ENCODE assay signal across 9 cellular contexts in genomic region chr6:15512126-15512525, GRCh38.
DNase-seq lines count a peak whose midpoint lies in the region; ATAC-seq, FAIRE-seq and TF ChIP-seq lines count a peak whose summit lies in the region.
"Had no signal": no experiment of that assay in that cellular context is flagged by ENCODE, and none has a peak within 500 bp of the region (broad histone marks: within the 10 kb centered on the region; RNA-seq: fewer than 3 reads in every experiment).

No MANE protein-coding gene starts in this region.

- H3K9me3 ChIP-seq in right atrium auricular region: no peaks in the 10 kb centered on the region

- H3K4me1 ChIP-seq in right atrium auricular region: peaks cover 0 to 22% of the 10 kb centered on the region in 2 donors

- intact Hi-C loops in natural killer cell (cut with micrococcal nuclease): no loop called here

- H3K4me1 Mint-ChIP-seq in natural killer cell (peaks cover 34 to 56% of the 10 kb centered on the region in 2 donors), WTC11 (peaks cover 27% of the 10 kb centered on the region)
- H3K4me1 Mint-ChIP-seq in natural killer cell treated with Interleukin-12 subunit alpha and Interleukin-12 subunit beta and Interleukin-15 and Interleukin-18, amount 100 ng/mL, for 72 hours (ENCODE audit: low read depth in 2 of 2): peaks cover 17 to 27% of the 10 kb centered on the region in 2 donors

- H3K36me3 Mint-ChIP-seq in natural killer cell (peaks cover 6% of the 10 kb centered on the region), WTC11 (peaks cover 86% of the 10 kb centered on the region)
- peaks cover 10% of the 10 kb centered on the region for H3K36me3 Mint-ChIP-seq in natural killer cell treated with Interleukin-12 subunit alpha and Interleukin-12 subunit beta and Interleukin-15 and Interleukin-18, amount 100 ng/mL, for 72 hours

- DNase-seq in natural killer cell: no peak
- DNase-seq in natural killer cell treated with Interleukin-12 subunit alpha and Interleukin-12 subunit beta and Interleukin-15 and Interleukin-18, amount 100 ng/mL, for 72 hours (ENCODE audit: low spot score): no peak
- DNase-seq in WTC11 (ENCODE audit: low spot score): no peak
- DNase-seq in right atrium auricular region (ENCODE audit: low spot score): no peak
- DNase-seq in urothelium cell line (ENCODE audit: low spot score): peak; percentile 27

- no peak for FAIRE-seq in urothelium cell line (lab: Jason Lieb, UNC)

- POLR2A ChIA-PET in WTC11 (lab: Charles Lee): no interaction called here

- peak overlapping the region; percentile 70 to 87 for H3K27ac ChIP-seq in right atrium auricular region
- H3K27ac ChIP-seq: coronary artery had no signal

- H3K27me3 Mint-ChIP-seq in natural killer cell (ENCODE audit: low read depth in 2 of 2) (no peaks in the 10 kb centered on the region), WTC11 (ENCODE audit: low read depth) (no peaks in the 10 kb centered on the region)
- H3K27me3 Mint-ChIP-seq in natural killer cell treated with Interleukin-12 subunit alpha and Interleukin-12 subunit beta and Interleukin-15 and Interleukin-18, amount 100 ng/mL, for 72 hours: no peaks in the 10 kb centered on the region

- peaks cover 41% of the 10 kb centered on the region for H3K36me3 ChIP-seq in right atrium auricular region

- CTCF ChIA-PET in WTC11 (lab: Charles Lee): no interaction called here

- no peaks in the 10 kb centered on the region for H3K27me3 ChIP-seq in right atrium auricular region

- no peak overlapping the region for H3K4me3 ChIP-seq in right atrium auricular region
- H3K4me3 ChIP-seq: coronary artery had no signal

- no peaks in the 10 kb centered on the region for H3K9me3 Mint-ChIP-seq in natural killer cell
- H3K9me3 Mint-ChIP-seq in natural killer cell treated with Interleukin-12 subunit alpha and Interleukin-12 subunit beta and Interleukin-15 and Interleukin-18, amount 100 ng/mL, for 72 hours: no peaks in the 10 kb centered on the region
- no peaks in the 10 kb centered on the region for H3K9me3 Mint-ChIP-seq in WTC11

- H3K27ac Mint-ChIP-seq in natural killer cell: peak overlapping the region; percentile 44 to 46
- peak overlapping the region in 1 of 2 donors; percentile 39 for H3K27ac Mint-ChIP-seq in natural killer cell treated with Interleukin-12 subunit alpha and Interleukin-12 subunit beta and Interleukin-15 and Interleukin-18, amount 100 ng/mL, for 72 hours
- H3K27ac Mint-ChIP-seq in WTC11: peak overlapping the region; percentile 92

- ATAC-seq in natural killer cell: no peak
- no peak for ATAC-seq in natural killer cell treated with Interleukin-12 subunit alpha and Interleukin-12 subunit beta and Interleukin-15 and Interleukin-18, amount 100 ng/mL, for 72 hours
- no peak; the same call in 1 of the 2 replicates for ATAC-seq in WTC11
- no peak for ATAC-seq in GM18873 (IDR thresholded peaks at IDR 0.05; ENCODE audit: low FRiP score, unreplicated experiment)
- no peak for ATAC-seq in HG03378 (IDR thresholded peaks at IDR 0.05; ENCODE audit: unreplicated experiment)
- ATAC-seq in GM18907 (IDR thresholded peaks at IDR 0.05; ENCODE audit: unreplicated experiment): no peak

- no peak for TF ChIP-seq CTCF in natural killer cell (IDR thresholded peaks at IDR 0.05)
- no peak for TF ChIP-seq CTCF in WTC11 (IDR thresholded peaks at IDR 0.05)
- peak in 1 of 2 donors; percentile 59 for TF ChIP-seq CTCF in right atrium auricular region (IDR thresholded peaks at IDR 0.05)

- H3K4me3 Mint-ChIP-seq in natural killer cell (no peak overlapping the region), WTC11 (no peak overlapping the region)
- no peak overlapping the region for H3K4me3 Mint-ChIP-seq in natural killer cell treated with Interleukin-12 subunit alpha and Interleukin-12 subunit beta and Interleukin-15 and Interleukin-18, amount 100 ng/mL, for 72 hours

TF ChIP-seq in WTC11, 78 proteins besides CTCF, POLR2A, EP300 and RAD21:
- TF ChIP-seq STAT6 (CRISPR knock-in tag; conservative IDR thresholded peaks at IDR 0.05; ENCODE audit: low read depth): no peak
- TF ChIP-seq TEAD1 (CRISPR knock-in tag; IDR thresholded peaks at IDR 0.05): no peak
- no peak for TF ChIP-seq SMAD3 (CRISPR knock-in tag; IDR thresholded peaks at IDR 0.05; ENCODE audit: borderline replicate concordance)
- no peak for TF ChIP-seq ZNF263 (CRISPR knock-in tag; IDR thresholded peaks at IDR 0.05; ENCODE audit: low read depth)
- TF ChIP-seq, protein P1, sequence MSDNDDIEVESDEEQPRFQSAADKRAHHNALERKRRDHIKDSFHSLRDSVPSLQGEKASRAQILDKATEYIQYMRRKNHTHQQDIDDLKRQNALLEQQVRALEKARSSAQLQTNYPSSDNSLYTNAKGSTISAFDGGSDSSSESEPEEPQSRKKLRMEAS (CRISPR knock-in tag; IDR thresholded peaks at IDR 0.05): no peak
- TF ChIP-seq, protein P2, sequence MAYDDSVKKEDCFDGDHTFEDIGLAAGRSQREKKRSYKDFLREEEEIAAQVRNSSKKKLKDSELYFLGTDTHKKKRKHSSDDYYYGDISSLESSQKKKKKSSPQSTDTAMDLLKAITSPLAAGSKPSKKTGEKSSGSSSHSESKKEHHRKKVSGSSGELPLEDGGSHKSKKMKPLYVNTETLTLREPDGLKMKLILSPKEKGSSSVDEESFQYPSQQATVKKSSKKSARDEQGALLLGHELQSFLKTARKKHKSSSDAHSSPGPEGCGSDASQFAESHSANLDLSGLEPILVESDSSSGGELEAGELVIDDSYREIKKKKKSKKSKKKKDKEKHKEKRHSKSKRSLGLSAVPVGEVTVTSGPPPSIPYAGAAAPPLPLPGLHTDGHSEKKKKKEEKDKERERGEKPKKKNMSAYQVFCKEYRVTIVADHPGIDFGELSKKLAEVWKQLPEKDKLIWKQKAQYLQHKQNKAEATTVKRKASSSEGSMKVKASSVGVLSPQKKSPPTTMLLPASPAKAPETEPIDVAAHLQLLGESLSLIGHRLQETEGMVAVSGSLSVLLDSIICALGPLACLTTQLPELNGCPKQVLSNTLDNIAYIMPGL (CRISPR knock-in tag; IDR thresholded peaks at IDR 0.05): no peak
- TF ChIP-seq NR3C1 (CRISPR knock-in tag; conservative IDR thresholded peaks at IDR 0.05; ENCODE audit: low read depth): no peak
- TF ChIP-seq ZNF423 (CRISPR knock-in tag; IDR thresholded peaks at IDR 0.05): no peak
- no peak for TF ChIP-seq RELA (CRISPR knock-in tag; IDR thresholded peaks at IDR 0.05; ENCODE audit: borderline replicate concordance)
- no peak for TF ChIP-seq ZNF317 (CRISPR knock-in tag; IDR thresholded peaks at IDR 0.05; ENCODE audit: borderline replicate concordance, low read depth)
